In the genomic region with DNA sequence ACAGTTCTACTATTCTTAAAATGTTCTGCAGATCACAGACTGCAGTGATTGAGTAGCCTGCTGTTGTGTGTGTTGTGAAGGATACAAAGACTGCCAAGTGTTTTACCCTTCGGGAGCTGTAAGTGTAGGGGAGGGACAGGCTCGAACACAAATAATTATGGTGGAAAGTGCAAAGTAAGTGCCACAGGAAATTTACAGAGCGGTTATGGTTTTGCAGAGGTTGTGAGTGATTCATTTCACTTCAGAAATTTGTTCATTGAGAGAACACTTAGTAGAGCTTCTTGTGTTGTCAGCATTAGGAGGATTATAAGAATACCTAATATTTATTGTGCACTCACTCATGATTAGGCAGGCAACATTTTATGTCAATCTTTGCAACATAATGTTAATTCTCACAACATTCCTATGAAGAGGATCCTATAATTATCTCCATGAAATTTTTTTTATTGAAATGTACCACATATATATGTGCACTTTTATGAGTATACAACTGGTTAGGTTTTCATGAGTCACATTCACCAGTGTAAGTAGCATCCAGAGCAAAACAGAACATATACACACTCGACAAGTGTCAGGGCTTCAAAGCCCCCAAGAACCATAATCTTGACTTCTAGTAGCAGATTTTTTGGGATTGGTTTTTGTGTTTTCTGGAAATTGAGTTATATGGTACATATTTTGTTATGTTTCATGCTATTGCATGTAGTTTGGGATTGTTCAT, we compare ENCODE assay signal across 8 cellular contexts.
DNase-seq lines count a peak whose midpoint lies in the region; ATAC-seq, FAIRE-seq and TF ChIP-seq lines count a peak whose summit lies in the region.

No MANE protein-coding gene starts in this region.

- no TSS peak for BruUV-seq in A673 (replicated peaks; lab: Mats Ljungman, UMichigan)

- no peaks in the 10 kb centered on the region for H4K20me1 ChIP-seq in Karpas-422 (ENCODE audit: insufficient read depth, low read depth, low read length)

- H3K9me3 ChIP-seq in muscle layer of colon (ENCODE audit: low read length): no peaks in the 10 kb centered on the region
- H3K9me3 ChIP-seq in Karpas-422 (ENCODE audit: low read length): no peaks in the 10 kb centered on the region
- no peaks in the 10 kb centered on the region for H3K9me3 ChIP-seq in A673 (ENCODE audit: low read depth, low read length, poor library complexity, severe bottlenecking)
- H3K9me3 ChIP-seq in Peyer's patch: no peaks in the 10 kb centered on the region

- TF ChIP-seq POLR2A in Peyer's patch (IDR thresholded peaks at IDR 0.05): no peak

- intact Hi-C loops in A673 (cut with micrococcal nuclease; ENCODE audit: unreplicated experiment): no loop called here

- FAIRE-seq in RCC 7860 (lab: Jason Lieb, UNC): no peak

- H3K27me3 ChIP-seq in muscle layer of colon (ENCODE audit: control insufficient read depth in 1 of 2, insufficient read depth in 2 of 2, low read length in 2 of 2): no peaks in the 10 kb centered on the region
- H3K27me3 ChIP-seq in Karpas-422 (ENCODE audit: low read length): no peaks in the 10 kb centered on the region
- no peaks in the 10 kb centered on the region for H3K27me3 ChIP-seq in A673 (replicated peaks; ENCODE audit: insufficient read depth, low read depth, low read length, poor library complexity)
- no peaks in the 10 kb centered on the region for H3K27me3 ChIP-seq in Peyer's patch

- H2AFZ ChIP-seq in Karpas-422 (ENCODE audit: low read length): no peak overlapping the region

- peak overlapping the region in 1 of 2 donors; percentile 17 for H3K4me3 ChIP-seq in muscle layer of colon (ENCODE audit: low read depth in 1 of 2, low read length in 2 of 2)
- H3K4me3 ChIP-seq in Karpas-422 (ENCODE audit: low read length): no peak overlapping the region
- no peak overlapping the region for H3K4me3 ChIP-seq in A673 (ENCODE audit: low read depth, low read length, poor library complexity, severe bottlenecking)
- no peak overlapping the region for H3K4me3 ChIP-seq in Peyer's patch

- DNase-seq in RCC 7860 (ENCODE audit: low spot score) (peak; percentile 8), Karpas-422 (no peak), NCI-H2081 (lab: John Stamatoyannopoulos, UW) (no peak), A673 (ENCODE audit: low spot score) (no peak), Peyer's patch (no peak)

- H3K4me1 ChIP-seq in muscle layer of colon (ENCODE audit: insufficient read depth, low read length) (peaks cover 40% of the 10 kb centered on the region), Karpas-422 (ENCODE audit: low read length) (no peaks in the 10 kb centered on the region), A673 (ENCODE audit: insufficient read depth, low read length, poor library complexity, severe bottlenecking) (peaks cover 9% of the 10 kb centered on the region), Peyer's patch (peaks cover 0 to 10% (median 0%) of the 10 kb centered on the region in 4 donors)

- H3K9ac ChIP-seq in muscle layer of colon (ENCODE audit: low read length) (peak overlapping the region; percentile 7), Karpas-422 (ENCODE audit: low read length) (no peak overlapping the region)

- no peak overlapping the region for H3K4me2 ChIP-seq in Karpas-422 (ENCODE audit: low read depth, low read length, poor library complexity, severe bottlenecking)

- H3K36me3 ChIP-seq in muscle layer of colon (ENCODE audit: insufficient read depth, low read length): no peaks in the 10 kb centered on the region
- no peaks in the 10 kb centered on the region for H3K36me3 ChIP-seq in Karpas-422 (ENCODE audit: insufficient read depth, low read length)
- no peaks in the 10 kb centered on the region for H3K36me3 ChIP-seq in A673 (ENCODE audit: insufficient read depth, low read length, poor library complexity, severe bottlenecking)
- H3K36me3 ChIP-seq in Peyer's patch: no peaks in the 10 kb centered on the region

- H3K79me2 ChIP-seq in Karpas-422 (ENCODE audit: low read length): no peaks in the 10 kb centered on the region

- TF ChIP-seq CTCF in A673 (conservative IDR thresholded peaks at IDR 0.05; ENCODE audit: low read depth, low read length) (no peak), Peyer's patch (IDR thresholded peaks at IDR 0.05) (no peak)

- POLR2A ChIA-PET in A673 (lab: Charles Lee; ENCODE audit: low non-redundant PET): no interaction called here

- CTCF ChIA-PET in A673 (lab: Charles Lee): no interaction called here

- H3K27ac ChIP-seq in muscle layer of colon (ENCODE audit: low read depth, low read length): no peak overlapping the region
- H3K27ac ChIP-seq in Karpas-422 (ENCODE audit: low read length): no peak overlapping the region
- H3K27ac ChIP-seq in A673 (ENCODE audit: low read depth, low read length, poor library complexity, severe bottlenecking): no peak overlapping the region
- peak overlapping the region in 1 of 4 donors; percentile 11 for H3K27ac ChIP-seq in Peyer's patch

- ATAC-seq in GM18499 (IDR thresholded peaks at IDR 0.05; ENCODE audit: insufficient read depth, unreplicated experiment) (peak; percentile 29), GM21619 (IDR thresholded peaks at IDR 0.05; ENCODE audit: unreplicated experiment) (peak; percentile 39)

- H3K9me2 ChIP-seq in Karpas-422 (replicated peaks; ENCODE audit: insufficient read depth, low read length): no peaks in the 10 kb centered on the region
